Comparison of ENCODE assay signal across 1 cellular context in genomic region chr5:96072138-96072790, GRCh38.
TF ChIP-seq lines count a peak whose summit lies in the region.

No MANE protein-coding gene starts in this region.

TF ChIP-seq in H1, 55 proteins besides CTCF, POLR2A, EP300 and RAD21:
- TF ChIP-seq CHD7 (IDR thresholded peaks at IDR 0.05; ENCODE audit: insufficient replicate concordance, low read length) (no peak), MAFK (IDR thresholded peaks at IDR 0.05; ENCODE audit: low read depth, low read length) (peak; percentile 64), SRF (IDR thresholded peaks at IDR 0.05; ENCODE audit: low read depth, low read length) (no peak)
